ENCODE assay signal across 18 cellular contexts in the genomic region with DNA sequence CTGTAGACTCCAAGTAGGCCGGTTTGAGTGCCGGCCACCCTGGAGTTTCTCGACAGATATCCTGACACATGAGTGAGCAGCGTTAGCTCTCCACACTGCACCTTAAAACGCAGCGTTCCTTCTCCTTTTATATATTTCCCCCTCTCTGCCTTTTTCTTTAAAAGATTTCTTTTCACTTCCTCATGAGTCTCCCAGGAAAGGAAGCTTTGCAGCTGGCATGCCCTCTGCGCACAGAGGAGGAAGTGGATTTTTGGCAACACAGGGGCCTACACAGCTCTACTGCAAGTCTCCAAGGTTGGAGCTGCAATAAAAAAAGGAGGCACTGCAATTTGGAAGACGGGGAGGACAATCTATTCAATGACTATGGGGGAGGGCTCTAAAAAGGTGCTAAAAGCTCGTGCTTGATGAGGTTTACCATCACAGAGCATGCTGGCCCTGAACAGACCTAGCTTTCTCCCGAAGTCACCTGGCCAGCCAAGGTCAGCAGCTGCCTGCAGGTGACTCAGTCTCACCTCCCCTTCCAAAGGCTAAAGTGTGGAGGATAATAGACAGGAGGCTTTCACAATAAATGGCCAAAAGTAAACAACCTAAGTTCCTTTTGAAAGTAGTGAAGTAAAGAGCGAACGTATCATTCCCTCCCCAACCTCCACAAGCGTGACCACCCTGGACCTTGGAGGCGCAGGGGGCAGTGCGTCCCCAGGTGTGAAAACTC.
A peak's percentile ranks its signal among the peaks of the same experiment; 100 is the strongest.
DNase-seq lines count a peak whose midpoint lies in the region; ATAC-seq, FAIRE-seq and TF ChIP-seq lines count a peak whose summit lies in the region.
"Had no signal": no experiment of that assay in that cellular context is flagged by ENCODE, and none has a peak within 500 bp of the region (broad histone marks: within the 10 kb centered on the region; RNA-seq: fewer than 3 reads in every experiment).

No MANE protein-coding gene starts in this region.

- TF ChIP-seq EP300 in HepG2 (IDR thresholded peaks at IDR 0.05; ENCODE audit: low read depth in 2 of 2, low read length in 2 of 2) (no peak), HepG2 (CRISPR knock-in tag; IDR thresholded peaks at IDR 0.05; ENCODE audit: borderline replicate concordance) (no peak)

- TF ChIP-seq RAD21 in HepG2 (CRISPR knock-in tag; IDR thresholded peaks at IDR 0.05): no peak

- TF ChIP-seq CTCF in HepG2 (CRISPR knock-in tag; IDR thresholded peaks at IDR 0.05) (no peak), upper lobe of right lung (IDR thresholded peaks at IDR 0.05) (no peak), esophagus squamous epithelium (IDR thresholded peaks at IDR 0.05) (no peak)

- H3K4me3 ChIP-seq in HepG2 (replicated peaks in 1 of 3; ENCODE audit: insufficient read depth in 1 of 3, low read depth in 2 of 3, low read length in 3 of 3): no peak overlapping the region
- no peak overlapping the region for H3K4me3 ChIP-seq in upper lobe of right lung
- H3K4me3 ChIP-seq in esophagus squamous epithelium: no peak overlapping the region
- H3K4me3 ChIP-seq: gastrocnemius medialis, MG63, SJSA1 had no signal

- no peak for DNase-seq in Right ventricle myocardium inferior (ENCODE audit: missing footprints)
- DNase-seq in cardiac septum (ENCODE audit: low spot score): no peak
- DNase-seq in central memory CD8-positive, alpha-beta T cell (ENCODE audit: low spot score in 2 of 2): no peak
- peak; percentile 54 for DNase-seq in HepG2 (ENCODE audit: low spot score)
- no peak for DNase-seq in upper lobe of right lung
- no peak for DNase-seq in cerebellar cortex (ENCODE audit: low spot score)
- no peak for DNase-seq in activated CD4-positive, alpha-beta T cell treated with anti-CD3 and anti-CD28 coated beads for 4 hours
- no peak for DNase-seq in esophagus squamous epithelium (lab: John Stamatoyannopoulos, UW)
- DNase-seq: activated CD4-positive, alpha-beta memory T cell treated with anti-CD3 and anti-CD28 coated beads for 36 hours; activated effector memory CD4-positive, alpha-beta T cell treated with anti-CD3 and anti-CD28 coated beads, Interleukin-2, amount 50 U/mL, for 16 hours; Calu3; MG63; naive B cell; NK-92 treated with Interleukin-12 subunit alpha and Interleukin-12 subunit beta, amount 100 ng/mL, for 24 hours had no signal

- no peak overlapping the region for H3K4me2 ChIP-seq in HepG2 (ENCODE audit: low read depth, low read length)

- H3K27ac ChIP-seq in HepG2 (ENCODE audit: extremely low read length, insufficient read depth, low read length) (no peak overlapping the region), upper lobe of right lung (no peak overlapping the region), esophagus squamous epithelium (peak overlapping the region in 2 of 4 donors; percentile 25 to 29)
- H3K27ac ChIP-seq: gastrocnemius medialis, SJSA1 had no signal

- no peaks in the 10 kb centered on the region for H3K79me2 ChIP-seq in HepG2 (ENCODE audit: insufficient read depth, low read length)

- intact Hi-C loops in Right ventricle myocardium inferior (cut with DNase I): no loop called here
- intact Hi-C loops in cardiac septum (cut with DNase I): no loop called here
- intact Hi-C loops in HepG2 (cut with micrococcal nuclease; ENCODE audit: unreplicated experiment): no loop called here
- intact Hi-C loops in upper lobe of right lung (cut with DNase I): no loop called here
- intact Hi-C loops in esophagus squamous epithelium (cut with DNase I): no loop called here

- H3K9ac ChIP-seq in HepG2 (ENCODE audit: insufficient read depth, low read depth, low read length): no peak overlapping the region

- TF ChIP-seq POLR2A in HepG2 (IDR thresholded peaks at IDR 0.05; ENCODE audit: insufficient read depth in 1 of 2, low read depth in 2 of 2, low read length in 2 of 2): no peak
- TF ChIP-seq POLR2A in esophagus squamous epithelium (IDR thresholded peaks at IDR 0.05): no peak

- H4K20me1 ChIP-seq in HepG2 (ENCODE audit: insufficient read depth, low read length): no peaks in the 10 kb centered on the region

- CTCF ChIA-PET in HepG2 (lab: Yijun Ruan, JAX; ENCODE audit: low intra/inter-chr PET ratio, low total read pairs): no interaction called here

- no peak for FAIRE-seq in HepG2 (lab: Jason Lieb, UNC)
- FAIRE-seq: GM18507, GM19239 had no signal

- no peak overlapping the region for H2AFZ ChIP-seq in HepG2 (ENCODE audit: low read length)

- no peaks in the 10 kb centered on the region for H3K27me3 Mint-ChIP-seq in central memory CD8-positive, alpha-beta T cell
- H3K27me3 Mint-ChIP-seq: activated CD4-positive, alpha-beta memory T cell treated with anti-CD3 and anti-CD28 coated beads for 36 hours had no signal

- H3K27me3 ChIP-seq in HepG2 (ENCODE audit: control insufficient read depth in 1 of 2, insufficient read depth in 2 of 2, low read length in 2 of 2) (no peaks in the 10 kb centered on the region), upper lobe of right lung (no peaks in the 10 kb centered on the region), esophagus squamous epithelium (no peaks in the 10 kb centered on the region)
- H3K27me3 ChIP-seq: gastrocnemius medialis, MG63, SJSA1 had no signal

- WGBS in HepG2 (ENCODE audit: low lambda C conversion rate): 62% methylated on average over 15 of the region's 15 CpGs
- WGBS in esophagus squamous epithelium, 2 donors: 81 to 84% methylated on average over 14 to 15 of the region's 15 CpGs

- ATAC-seq in Right ventricle myocardium inferior: peak; percentile 29
- ATAC-seq in central memory CD8-positive, alpha-beta T cell (replicated peaks; ENCODE audit: extremely low read depth, poor library complexity, severe bottlenecking): no peak
- peak; percentile 76 for ATAC-seq in HepG2
- peak; percentile 51 for ATAC-seq in upper lobe of right lung
- ATAC-seq: gastrocnemius medialis had no signal

- POLR2A ChIA-PET in HepG2 (lab: Yijun Ruan, JAX): no interaction called here

- H3K4me1 Mint-ChIP-seq in central memory CD8-positive, alpha-beta T cell: peaks cover 7% of the 10 kb centered on the region

- H3K9me3 ChIP-seq in HepG2 (ENCODE audit: low read length) (no peaks in the 10 kb centered on the region), upper lobe of right lung (no peaks in the 10 kb centered on the region), esophagus squamous epithelium (no peaks in the 10 kb centered on the region)
- H3K9me3 ChIP-seq: gastrocnemius medialis, MG63, SJSA1 had no signal

- H3K9me3 Mint-ChIP-seq in central memory CD8-positive, alpha-beta T cell: no peaks in the 10 kb centered on the region
- H3K9me3 Mint-ChIP-seq: activated CD4-positive, alpha-beta memory T cell treated with anti-CD3 and anti-CD28 coated beads for 36 hours; naive B cell had no signal

- H3K4me3 Mint-ChIP-seq in central memory CD8-positive, alpha-beta T cell: no peak overlapping the region
- H3K4me3 Mint-ChIP-seq: activated CD4-positive, alpha-beta memory T cell treated with anti-CD3 and anti-CD28 coated beads for 36 hours; naive B cell had no signal

- in situ Hi-C loops in HepG2 (cut with HindIII; ENCODE audit: extremely low pct_ligation_motif_present, low pct_unique_long_range_greater_than_20kb): no loop called here

- peak overlapping the region; percentile 78 for H3K27ac Mint-ChIP-seq in central memory CD8-positive, alpha-beta T cell (ENCODE audit: low read depth)
- H3K27ac Mint-ChIP-seq: activated CD4-positive, alpha-beta memory T cell treated with anti-CD3 and anti-CD28 coated beads for 36 hours had no signal

- peaks cover 11% of the 10 kb centered on the region for H3K36me3 Mint-ChIP-seq in central memory CD8-positive, alpha-beta T cell (ENCODE audit: insufficient read depth)
- H3K36me3 Mint-ChIP-seq: naive B cell had no signal

- H3K4me1 ChIP-seq in HepG2 (ENCODE audit: insufficient read depth, low read length): peaks cover 15% of the 10 kb centered on the region
- peaks cover 4% of the 10 kb centered on the region for H3K4me1 ChIP-seq in upper lobe of right lung
- no peaks in the 10 kb centered on the region for H3K4me1 ChIP-seq in esophagus squamous epithelium
- H3K4me1 ChIP-seq: SJSA1 had no signal

- H3K36me3 ChIP-seq in HepG2 (replicated peaks in 1 of 2; ENCODE audit: control insufficient read depth in 1 of 2, insufficient read depth in 2 of 2, low read length in 2 of 2) (peaks cover 0 to 2% of the 10 kb centered on the region in 2 experiments; a peak in 3 of 5 replicates), upper lobe of right lung (peaks cover 24% of the 10 kb centered on the region), esophagus squamous epithelium (peaks cover 0 to 77% (median 0%) of the 10 kb centered on the region in 3 donors)

- BruUV-seq in HepG2 (replicated peaks; lab: Mats Ljungman, UMichigan): no TSS peak

TF ChIP-seq in HepG2, 621 proteins besides CTCF, POLR2A, EP300 and RAD21 (continues in another document):
- TF ChIP-seq ZNF232 (CRISPR knock-in tag; IDR thresholded peaks at IDR 0.05; ENCODE audit: borderline replicate concordance): no peak
- TF ChIP-seq ZNF451 (CRISPR knock-in tag; IDR thresholded peaks at IDR 0.05): no peak
- TF ChIP-seq, protein P1, sequence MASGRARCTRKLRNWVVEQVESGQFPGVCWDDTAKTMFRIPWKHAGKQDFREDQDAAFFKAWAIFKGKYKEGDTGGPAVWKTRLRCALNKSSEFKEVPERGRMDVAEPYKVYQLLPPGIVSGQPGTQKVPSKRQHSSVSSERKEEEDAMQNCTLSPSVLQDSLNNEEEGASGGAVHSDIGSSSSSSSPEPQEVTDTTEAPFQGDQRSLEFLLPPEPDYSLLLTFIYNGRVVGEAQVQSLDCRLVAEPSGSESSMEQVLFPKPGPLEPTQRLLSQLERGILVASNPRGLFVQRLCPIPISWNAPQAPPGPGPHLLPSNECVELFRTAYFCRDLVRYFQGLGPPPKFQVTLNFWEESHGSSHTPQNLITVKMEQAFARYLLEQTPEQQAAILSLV (CRISPR knock-in tag; IDR thresholded peaks at IDR 0.05; ENCODE audit: borderline replicate concordance): no peak
- TF ChIP-seq FOXA3 (CRISPR knock-in tag; IDR thresholded peaks at IDR 0.05): peak; percentile 68; the same call in 1 of the 2 replicates
- TF ChIP-seq ZNF460 (CRISPR knock-in tag; IDR thresholded peaks at IDR 0.05; ENCODE audit: borderline replicate concordance): no peak
- TF ChIP-seq ZNF549 (CRISPR knock-in tag; IDR thresholded peaks at IDR 0.05): no peak
- no peak for TF ChIP-seq ZNF33B (CRISPR knock-in tag; IDR thresholded peaks at IDR 0.05)
- TF ChIP-seq SOX13 (IDR thresholded peaks at IDR 0.05): no peak
- peak in 1 of 2 experiments; percentile 34; a peak in 1 of 4 replicates for TF ChIP-seq SOX13 (CRISPR knock-in tag; conservative IDR thresholded peaks at IDR 0.05 in 1 of 2, IDR thresholded peaks at IDR 0.05 in 1 of 2)
- TF ChIP-seq PLRG1 (conservative IDR thresholded peaks at IDR 0.05): no peak
- no peak for TF ChIP-seq SOX6 (IDR thresholded peaks at IDR 0.05)
- peak; percentile 32; the same call in 1 of the 2 replicates for TF ChIP-seq SOX6 (CRISPR knock-in tag; IDR thresholded peaks at IDR 0.05)
- peak; percentile 75 for TF ChIP-seq FOSL2 (CRISPR knock-in tag; IDR thresholded peaks at IDR 0.05)
- TF ChIP-seq FOXK1 (CRISPR knock-in tag; IDR thresholded peaks at IDR 0.05; ENCODE audit: borderline replicate concordance, low read depth): peak; percentile 34; the same call in 1 of the 2 replicates
